In genomic region chr1:246803891-246804290, GRCh38 we compare ENCODE assay signal across 7 cellular contexts.
"Had no signal": no experiment of that assay in that cellular context is flagged by ENCODE, and none has a peak within 500 bp of the region (broad histone marks: within the 10 kb centered on the region; RNA-seq: fewer than 3 reads in every experiment).

No MANE protein-coding gene starts in this region.

- ATAC-seq: HCT116, K562 had no signal

- H3K36me3 ChIP-seq: HAP-1 had no signal

- H3K27ac Mint-ChIP-seq: HFFc6 had no signal

- H3K4me1 ChIP-seq: HAP-1 had no signal

- H2AFZ ChIP-seq: GM23248 had no signal

- DNase-seq: GM23248, H7, HFFc6, IMR-90 had no signal

- H3K4me3 Mint-ChIP-seq: HFFc6 had no signal

- H3K27ac ChIP-seq: GM23248 had no signal

- H3K4me3 ChIP-seq: GM23248, HAP-1, K562 had no signal
